Comparison of ENCODE assay signal across 21 cellular contexts in genomic region chr1:15068997-15069396, GRCh38.
"Had no signal": no experiment of that assay in that cellular context is flagged by ENCODE, and none has a peak within 500 bp of the region (broad histone marks: within the 10 kb centered on the region; RNA-seq: fewer than 3 reads in every experiment).

No MANE protein-coding gene starts in this region.

- H3K27ac ChIP-seq: KMS-11, RWPE1 had no signal

- H3K9ac ChIP-seq: KMS-11, SK-N-SH had no signal

- H3K9me3 ChIP-seq: SK-N-SH had no signal

- ATAC-seq: HepG2, Panc1, PC-3 had no signal

- FAIRE-seq: HepG2 had no signal

- DNase-seq: IMR-90, Kasumi-1, MM.1S, NCI-H1092 treated with DMSO at 0.1 percent for 48 hours, NCI-H1436, NCI-H187, NCI-H2029, NCI-H2081 treated with DMSO at 0.1 percent for 48 hours, NCI-H2171, NCI-H226, NCI-H510A, NCI-H524 treated with DMSO at 0.1 percent for 48 hours, NCI-H69, NCI-H774, PC-3, SHP77, SK-N-SH had no signal

- H3K4me2 ChIP-seq: KMS-11, SK-N-SH had no signal
